ENCODE assay signal across 22 cellular contexts in genomic region chr1:45146833-45147232, GRCh38. TPM values are rescaled to one million over a fixed set of nuclear protein-coding genes. Genes with fewer than 3 reads are reported as not detected.
DNase-seq lines count a peak whose midpoint lies in the region; ATAC-seq, FAIRE-seq and TF ChIP-seq lines count a peak whose summit lies in the region.
"Had no signal": no experiment of that assay in that cellular context is flagged by ENCODE, and none has a peak within 500 bp of the region (broad histone marks: within the 10 kb centered on the region; RNA-seq: fewer than 3 reads in every experiment).

No MANE protein-coding gene starts in this region.

- TF ChIP-seq POLR2A in HepG2 (IDR thresholded peaks at IDR 0.05; ENCODE audit: insufficient read depth in 1 of 2, low read depth in 2 of 2, low read length in 2 of 2) (no peak), right lobe of liver (IDR thresholded peaks at IDR 0.05) (no peak), spleen (IDR thresholded peaks at IDR 0.05) (no peak)

- H3K36me3 ChIP-seq in HepG2 (replicated peaks in 1 of 2; ENCODE audit: control insufficient read depth in 1 of 2, insufficient read depth in 2 of 2, low read length in 2 of 2) (no peaks in the 10 kb centered on the region), right lobe of liver (no peaks in the 10 kb centered on the region), spleen (no peaks in the 10 kb centered on the region)
- H3K36me3 ChIP-seq: BLaER1 had no signal

- H3K4me2 ChIP-seq in HepG2 (ENCODE audit: low read depth, low read length): no peak overlapping the region
- H3K4me2 ChIP-seq: BLaER1, GM23338 had no signal

- H3K9me3 ChIP-seq in HepG2 (ENCODE audit: low read length): no peaks in the 10 kb centered on the region
- no peaks in the 10 kb centered on the region for H3K9me3 ChIP-seq in right lobe of liver
- no peaks in the 10 kb centered on the region for H3K9me3 ChIP-seq in spleen
- H3K9me3 ChIP-seq: BLaER1, Caco-2 had no signal

- FAIRE-seq in HepG2 (lab: Jason Lieb, UNC): no peak
- FAIRE-seq: A204.1, GM12878, GM19239 had no signal

- no peak for TF ChIP-seq RAD21 in HepG2 (CRISPR knock-in tag; IDR thresholded peaks at IDR 0.05)

- no peak overlapping the region for H3K27ac ChIP-seq in HepG2 (ENCODE audit: extremely low read length, insufficient read depth, low read length)
- H3K27ac ChIP-seq in right lobe of liver: no peak overlapping the region
- H3K27ac ChIP-seq in spleen: no peak overlapping the region
- H3K27ac ChIP-seq: 22Rv1, BLaER1, C4-2B had no signal

- H3K27me3 ChIP-seq in HepG2 (ENCODE audit: control insufficient read depth in 1 of 2, insufficient read depth in 2 of 2, low read length in 2 of 2) (no peaks in the 10 kb centered on the region), right lobe of liver (no peaks in the 10 kb centered on the region), spleen (replicated peaks in 1 of 7) (no peaks in the 10 kb centered on the region)
- H3K27me3 ChIP-seq: BLaER1 had no signal

- in situ Hi-C loops in HepG2 (cut with HindIII; ENCODE audit: extremely low pct_ligation_motif_present, low pct_unique_long_range_greater_than_20kb): no loop called here

- TF ChIP-seq EP300 in HepG2 (IDR thresholded peaks at IDR 0.05; ENCODE audit: low read depth in 2 of 2, low read length in 2 of 2) (no peak), HepG2 (CRISPR knock-in tag; IDR thresholded peaks at IDR 0.05; ENCODE audit: borderline replicate concordance) (no peak)

- H3K9ac ChIP-seq in HepG2 (ENCODE audit: insufficient read depth, low read depth, low read length): no peak overlapping the region
- H3K9ac ChIP-seq: BLaER1 had no signal

- intact Hi-C loops in HepG2 (cut with micrococcal nuclease; ENCODE audit: unreplicated experiment) (no loop called here), right lobe of liver (cut with DNase I) (no loop called here), spleen (cut with DNase I; ENCODE audit: low total_unique reads) (no loop called here)

- POLR2A ChIA-PET in HepG2 (lab: Yijun Ruan, JAX): interaction anchor here (0.7 kb wide), 1 partner anchor 473 kb away, joined by 3 read pairs; the partner anchor contains the start of gene TMEM53

- H3K79me2 ChIP-seq in HepG2 (ENCODE audit: insufficient read depth, low read length): peaks cover 26% of the 10 kb centered on the region

- no peaks in the 10 kb centered on the region for H4K20me1 ChIP-seq in HepG2 (ENCODE audit: insufficient read depth, low read length)
- H4K20me1 ChIP-seq: BLaER1 had no signal

- H3K4me1 ChIP-seq in HepG2 (ENCODE audit: insufficient read depth, low read length) (peaks cover 6% of the 10 kb centered on the region), right lobe of liver (no peaks in the 10 kb centered on the region), spleen (no peaks in the 10 kb centered on the region)
- H3K4me1 ChIP-seq: BLaER1, Caco-2 had no signal

- TF ChIP-seq CTCF in HepG2 (CRISPR knock-in tag; IDR thresholded peaks at IDR 0.05) (no peak), right lobe of liver (IDR thresholded peaks at IDR 0.05) (no peak), foreskin fibroblast (IDR thresholded peaks at IDR 0.05; ENCODE audit: low read depth, low read length) (no peak), spleen (IDR thresholded peaks at IDR 0.05 in 8 of 11, conservative IDR thresholded peaks at IDR 0.05 in 3 of 11) (no peak)

- CTCF ChIA-PET in HepG2 (lab: Yijun Ruan, JAX; ENCODE audit: low intra/inter-chr PET ratio, low total read pairs): no interaction called here

- no peak for DNase-seq in HepG2 (ENCODE audit: low spot score)
- no peak for DNase-seq in right lobe of liver
- DNase-seq in dermis blood vessel endothelial cell: peak; percentile 10
- DNase-seq in foreskin fibroblast: peak; percentile 1 to 14
- DNase-seq in spleen: no peak
- DNase-seq in SHP77 treated with DMSO at 0.1 percent for 48 hours (lab: John Stamatoyannopoulos, UW): no peak
- no peak for DNase-seq in SW 1271 (lab: John Stamatoyannopoulos, UW)
- DNase-seq: Caco-2; CD4-positive, CD25-positive, alpha-beta regulatory T cell; CD8-positive, alpha-beta T cell; DMS153; DND-41; GDM1; H9 had no signal

- H3K4me3 ChIP-seq in HepG2 (replicated peaks in 1 of 3; ENCODE audit: insufficient read depth in 1 of 3, low read depth in 2 of 3, low read length in 3 of 3): no peak overlapping the region
- no peak overlapping the region for H3K4me3 ChIP-seq in right lobe of liver
- H3K4me3 ChIP-seq in foreskin fibroblast (ENCODE audit: low read depth in 1 of 2, low read length in 2 of 2): no peak overlapping the region
- H3K4me3 ChIP-seq in spleen: no peak overlapping the region
- H3K4me3 ChIP-seq: BLaER1, GM12878, GM23338 had no signal

- no peak overlapping the region for H2AFZ ChIP-seq in HepG2 (ENCODE audit: low read length)
- H2AFZ ChIP-seq: GM23338 had no signal

- no TSS peak for BruUV-seq in HepG2 (replicated peaks; lab: Mats Ljungman, UMichigan)

- WGBS in HepG2 (ENCODE audit: low lambda C conversion rate): 100% methylated on average over 2 of the region's 2 CpGs
- WGBS in right lobe of liver (ENCODE audit: insufficient coverage, low coverage, low lambda C conversion rate, missing lambda C conversion rate): 80% methylated on average over 2 of the region's 2 CpGs
- 59 to 92% (median 90%) methylated on average over 2 of the region's 2 CpGs for WGBS in spleen, 5 donors

- ATAC-seq in HepG2 (no peak), right lobe of liver (no peak)
- ATAC-seq: CD8-positive, alpha-beta T cell; GM12878; GM23338; HCT116 had no signal

TF ChIP-seq in HepG2, 621 proteins besides CTCF, POLR2A, EP300 and RAD21:
- TF ChIP-seq NR2C2 (CRISPR knock-in tag; IDR thresholded peaks at IDR 0.05; ENCODE audit: borderline replicate concordance) (no peak), ATF7 (IDR thresholded peaks at IDR 0.05) (peak; percentile 53; the same call in 1 of the 2 replicates), ATF7 (CRISPR knock-in tag; IDR thresholded peaks at IDR 0.05) (no peak)

RNA-seq across cellular contexts. Expression of gene ZSWIM5, which starts 59.6 kb away (rescaled TPM):
- 11.0 and 13.5 TPM in 2 replicates for total RNA-seq in HepG2 (2016; rRNA removed; fragmentation: Illumina TruSeq; extraction: Trizol)
- total RNA-seq in HepG2 (2016; cell fraction: cytosol; rRNA removed; fragmentation: Illumina TruSeq; extraction: Trizol; ENCODE audit: low read depth): 3.1 and 3.4 TPM in 2 replicates
- 11.1 and 12.4 TPM in 2 replicates for total RNA-seq in HepG2 (2016; cell fraction: insoluble cytoplasmic fraction; rRNA removed; fragmentation: Illumina TruSeq; extraction: Trizol)
- total RNA-seq in HepG2 (2016; cell fraction: membrane; rRNA removed; fragmentation: Illumina TruSeq; extraction: Trizol): 4.6 and 5.3 TPM in 2 replicates
- 11.7 and 12.3 TPM in 2 replicates for total RNA-seq in HepG2 (2016; cell fraction: nucleus; rRNA removed; fragmentation: Illumina TruSeq; extraction: Trizol)
- 20.6 and 22.0 TPM in 2 replicates for polyA plus RNA-seq in HepG2 (2011; rRNA removed)
- 12.4 and 16.3 TPM in 2 replicates for polyA plus RNA-seq in HepG2 (2011; cell fraction: cytosol; rRNA removed)
- 36.8 and 39.3 TPM in 2 replicates for polyA plus RNA-seq in HepG2 (2011; cell fraction: nucleus; rRNA removed)
- 14.2 and 16.1 TPM in 2 replicates for polyA plus RNA-seq in HepG2 (2012)
- 0.44 and 0.45 TPM in 2 replicates for polyA plus RNA-seq in HepG2 (2016; cell fraction: cytosol; fragmentation: Illumina TruSeq; extraction: Trizol; ENCODE audit: low read depth)
- 10.3 and 10.4 TPM in 2 replicates for polyA plus RNA-seq in HepG2 (2016; cell fraction: insoluble cytoplasmic fraction; fragmentation: Illumina TruSeq; extraction: Trizol; ENCODE audit: low read depth)
- 1.5 and 1.9 TPM in 2 replicates for polyA plus RNA-seq in HepG2 (2016; cell fraction: membrane; fragmentation: Illumina TruSeq; extraction: Trizol; ENCODE audit: low read depth)
- 15.8 and 16.6 TPM in 2 replicates for polyA plus RNA-seq in HepG2 (2016; cell fraction: nucleus; fragmentation: Illumina TruSeq; extraction: Trizol; ENCODE audit: insufficient read depth, low read depth)
- 10.3 and 47.4 TPM in 2 replicates for polyA minus RNA-seq in HepG2 (2011; rRNA and poly(A)+ RNA removed; ENCODE audit: low replicate concordance)
- polyA minus RNA-seq in HepG2 (2011; cell fraction: cytosol; rRNA and poly(A)+ RNA removed): 10.9 and 13.2 TPM in 2 replicates
- 23.5 and 24.5 TPM in 2 replicates for polyA minus RNA-seq in HepG2 (2011; cell fraction: nucleus; rRNA and poly(A)+ RNA removed)
- under 1 TPM; 0.18 to 0.46 (median 0.31) TPM for total RNA-seq in right lobe of liver
- 5.8 and 6.5 TPM in 2 replicates for total RNA-seq in dermis blood vessel endothelial cell
- 1 to 10 TPM; 2.4 to 4.7 (median 3.6) TPM for total RNA-seq in spleen
- polyA plus RNA-seq in spleen: under 1 TPM; 0.15 to 0.61 (median 0.43) TPM

Comparison
In these comparisons a context has a peak if more than half of its experiments do, and no peak if none do; other contexts are left out.
1. DNase-seq: peak in dermis blood vessel endothelial cell (single experiment) and foreskin fibroblast (2 of 2); none in HepG2 (single experiment), right lobe of liver (0 of 3), spleen (single experiment), SHP77 treated with DMSO at 0.1 percent for 48 hours (single experiment) and SW 1271 (0 of 2).